25 cellular contexts compared by ENCODE assay signal in the genomic region with DNA sequence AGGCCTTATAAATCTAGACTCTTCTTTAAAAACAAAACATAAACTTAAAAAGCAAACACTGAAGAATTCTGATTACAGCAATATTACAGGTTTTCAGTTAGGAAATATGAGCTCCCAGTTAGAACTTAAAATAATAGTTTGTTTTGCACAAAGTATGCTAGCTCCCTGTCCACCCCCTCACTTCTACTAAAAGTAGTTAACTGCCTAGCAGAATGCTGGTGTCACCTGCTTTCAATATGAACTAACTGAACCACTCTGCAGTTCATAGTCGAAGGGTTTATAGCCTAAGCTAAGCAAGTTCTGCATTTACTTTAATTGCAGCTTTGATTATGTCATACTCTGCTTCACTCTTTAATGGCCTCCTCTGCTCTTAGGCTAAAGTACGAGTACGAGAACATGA.
"Had no signal": no experiment of that assay in that cellular context is flagged by ENCODE, and none has a peak within 500 bp of the region (broad histone marks: within the 10 kb centered on the region; RNA-seq: fewer than 3 reads in every experiment).

No MANE protein-coding gene starts in this region.

- ATAC-seq: esophagus mucosa; heart right ventricle; left lobe of liver; natural killer cell treated with Interleukin-12 subunit alpha and Interleukin-12 subunit beta and Interleukin-15 and Interleukin-18, amount 100 ng/mL, for 72 hours; pancreas; sciatic nerve; stimulated activated effector memory CD8-positive, alpha-beta T cell treated with anti-CD3 and anti-CD28 coated beads, Interleukin-12 subunit alpha, Interleukin-12 subunit beta, amount 100 ng/mL, for 72 hours had no signal

- H3K9me3 Mint-ChIP-seq: memory B cell, neural crest cell had no signal

- H3K36me3 Mint-ChIP-seq: memory B cell; natural killer cell treated with Interleukin-12 subunit alpha and Interleukin-12 subunit beta and Interleukin-15 and Interleukin-18, amount 100 ng/mL, for 72 hours; stimulated activated effector memory CD8-positive, alpha-beta T cell treated with anti-CD3 and anti-CD28 coated beads, Interleukin-12 subunit alpha, Interleukin-12 subunit beta, amount 100 ng/mL, for 72 hours had no signal

- H3K9me3 ChIP-seq: neutrophil, pancreas, right atrium auricular region, stomach, thyroid gland had no signal

- H3K27me3 ChIP-seq: heart right ventricle, neutrophil, pancreas, right atrium auricular region, stomach, thyroid gland had no signal

- H3K27ac Mint-ChIP-seq: memory B cell; natural killer cell treated with Interleukin-12 subunit alpha and Interleukin-12 subunit beta and Interleukin-15 and Interleukin-18, amount 100 ng/mL, for 72 hours; stimulated activated effector memory CD8-positive, alpha-beta T cell treated with anti-CD3 and anti-CD28 coated beads, Interleukin-12 subunit alpha, Interleukin-12 subunit beta, amount 100 ng/mL, for 72 hours had no signal

- H3K4me1 ChIP-seq: heart right ventricle, pancreas, right atrium auricular region, stomach, thyroid gland had no signal

- H3K4me1 Mint-ChIP-seq: memory B cell; neural crest cell; stimulated activated effector memory CD8-positive, alpha-beta T cell treated with anti-CD3 and anti-CD28 coated beads, Interleukin-12 subunit alpha, Interleukin-12 subunit beta, amount 100 ng/mL, for 72 hours had no signal

- H3K27me3 Mint-ChIP-seq: memory B cell; natural killer cell treated with Interleukin-12 subunit alpha and Interleukin-12 subunit beta and Interleukin-15 and Interleukin-18, amount 100 ng/mL, for 72 hours had no signal

- FAIRE-seq: pancreas had no signal

- H3K4me3 Mint-ChIP-seq: memory B cell; natural killer cell treated with Interleukin-12 subunit alpha and Interleukin-12 subunit beta and Interleukin-15 and Interleukin-18, amount 100 ng/mL, for 72 hours; neural crest cell; stimulated activated effector memory CD8-positive, alpha-beta T cell treated with anti-CD3 and anti-CD28 coated beads, Interleukin-12 subunit alpha, Interleukin-12 subunit beta, amount 100 ng/mL, for 72 hours had no signal

- H3K36me3 ChIP-seq: heart right ventricle, neutrophil, pancreas, right atrium auricular region, stomach, thyroid gland had no signal

- DNase-seq: cortex of kidney; foreskin melanocyte; glutamatergic neuron; heart right ventricle; hippocampal formation; islet precursor cell; kidney glomerular epithelial cell; pancreas; stimulated activated CD4-positive, alpha-beta T cell treated with anti-CD3 and anti-CD28 coated beads, Interleukin-2, amount 100 ng/mL, for 24 hours; stimulated activated CD4-positive, alpha-beta T cell treated with anti-CD3 and anti-CD28 coated beads, Interleukin-4, amount 100 ng/mL, for 24 hours; stimulated activated naive CD4-positive, alpha-beta T cell treated with Interleukin-2 at 50 U/mL for 16 hours; stomach; thyroid gland; trophoblast cell had no signal

- H3K27ac ChIP-seq: epithelial cell of prostate, heart right ventricle, neutrophil, pancreas, right atrium auricular region, stomach, thyroid gland had no signal

- H3K4me3 ChIP-seq: heart right ventricle, lung, pancreas, right atrium auricular region, stomach, thyroid gland had no signal
